In the genomic region with DNA sequence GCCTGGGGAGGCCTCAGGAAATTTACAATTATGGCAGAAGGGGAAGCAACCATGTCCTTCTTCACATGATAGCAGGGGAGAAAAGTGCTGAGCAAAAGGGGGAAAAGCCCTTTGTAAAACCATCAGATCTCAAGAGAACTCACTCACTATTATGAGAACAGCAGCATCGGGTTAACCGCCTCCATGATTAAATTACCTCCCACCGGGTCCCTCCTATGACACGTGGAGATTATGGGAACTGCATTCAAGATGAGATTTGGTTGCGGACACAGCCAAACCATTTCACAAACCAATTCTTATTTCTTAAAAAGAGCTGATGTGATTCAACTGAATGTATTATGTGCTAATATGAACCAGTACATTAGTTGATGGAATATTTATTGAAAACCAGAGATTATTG, we compare ENCODE assay signal across 1 cellular context.
TF ChIP-seq lines count a peak whose summit lies in the region.

No MANE protein-coding gene starts in this region.

TF ChIP-seq in GM23338, 12 proteins besides CTCF, POLR2A, EP300 and RAD21 (continued from another document):
- TF ChIP-seq, protein P1, sequence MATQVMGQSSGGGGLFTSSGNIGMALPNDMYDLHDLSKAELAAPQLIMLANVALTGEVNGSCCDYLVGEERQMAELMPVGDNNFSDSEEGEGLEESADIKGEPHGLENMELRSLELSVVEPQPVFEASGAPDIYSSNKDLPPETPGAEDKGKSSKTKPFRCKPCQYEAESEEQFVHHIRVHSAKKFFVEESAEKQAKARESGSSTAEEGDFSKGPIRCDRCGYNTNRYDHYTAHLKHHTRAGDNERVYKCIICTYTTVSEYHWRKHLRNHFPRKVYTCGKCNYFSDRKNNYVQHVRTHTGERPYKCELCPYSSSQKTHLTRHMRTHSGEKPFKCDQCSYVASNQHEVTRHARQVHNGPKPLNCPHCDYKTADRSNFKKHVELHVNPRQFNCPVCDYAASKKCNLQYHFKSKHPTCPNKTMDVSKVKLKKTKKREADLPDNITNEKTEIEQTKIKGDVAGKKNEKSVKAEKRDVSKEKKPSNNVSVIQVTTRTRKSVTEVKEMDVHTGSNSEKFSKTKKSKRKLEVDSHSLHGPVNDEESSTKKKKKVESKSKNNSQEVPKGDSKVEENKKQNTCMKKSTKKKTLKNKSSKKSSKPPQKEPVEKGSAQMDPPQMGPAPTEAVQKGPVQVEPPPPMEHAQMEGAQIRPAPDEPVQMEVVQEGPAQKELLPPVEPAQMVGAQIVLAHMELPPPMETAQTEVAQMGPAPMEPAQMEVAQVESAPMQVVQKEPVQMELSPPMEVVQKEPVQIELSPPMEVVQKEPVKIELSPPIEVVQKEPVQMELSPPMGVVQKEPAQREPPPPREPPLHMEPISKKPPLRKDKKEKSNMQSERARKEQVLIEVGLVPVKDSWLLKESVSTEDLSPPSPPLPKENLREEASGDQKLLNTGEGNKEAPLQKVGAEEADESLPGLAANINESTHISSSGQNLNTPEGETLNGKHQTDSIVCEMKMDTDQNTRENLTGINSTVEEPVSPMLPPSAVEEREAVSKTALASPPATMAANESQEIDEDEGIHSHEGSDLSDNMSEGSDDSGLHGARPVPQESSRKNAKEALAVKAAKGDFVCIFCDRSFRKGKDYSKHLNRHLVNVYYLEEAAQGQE (IDR thresholded peaks at IDR 0.05; ENCODE audit: unreplicated experiment), result no peak
- TF ChIP-seq EZH2phosphoT487 (IDR thresholded peaks at IDR 0.05; ENCODE audit: unreplicated experiment) (no peak), STAT1 (IDR thresholded peaks at IDR 0.05; ENCODE audit: unreplicated experiment) (no peak), POLR2AphosphoS5 (IDR thresholded peaks at IDR 0.05; ENCODE audit: low read depth) (no peak), ZNF462 (CRISPR knock-in tag; IDR thresholded peaks at IDR 0.05) (no peak), JUNB (IDR thresholded peaks at IDR 0.05; ENCODE audit: unreplicated experiment) (no peak), NANOG (IDR thresholded peaks at IDR 0.05; ENCODE audit: borderline replicate concordance) (no peak), ZNF331 (CRISPR knock-in tag; IDR thresholded peaks at IDR 0.05; ENCODE audit: low read depth) (no peak)
- TF ChIP-seq, protein P2, sequence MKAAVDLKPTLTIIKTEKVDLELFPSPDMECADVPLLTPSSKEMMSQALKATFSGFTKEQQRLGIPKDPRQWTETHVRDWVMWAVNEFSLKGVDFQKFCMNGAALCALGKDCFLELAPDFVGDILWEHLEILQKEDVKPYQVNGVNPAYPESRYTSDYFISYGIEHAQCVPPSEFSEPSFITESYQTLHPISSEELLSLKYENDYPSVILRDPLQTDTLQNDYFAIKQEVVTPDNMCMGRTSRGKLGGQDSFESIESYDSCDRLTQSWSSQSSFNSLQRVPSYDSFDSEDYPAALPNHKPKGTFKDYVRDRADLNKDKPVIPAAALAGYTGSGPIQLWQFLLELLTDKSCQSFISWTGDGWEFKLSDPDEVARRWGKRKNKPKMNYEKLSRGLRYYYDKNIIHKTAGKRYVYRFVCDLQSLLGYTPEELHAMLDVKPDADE (IDR thresholded peaks at IDR 0.05), result no peak
